9 cellular contexts compared by ENCODE assay signal in the genomic region with DNA sequence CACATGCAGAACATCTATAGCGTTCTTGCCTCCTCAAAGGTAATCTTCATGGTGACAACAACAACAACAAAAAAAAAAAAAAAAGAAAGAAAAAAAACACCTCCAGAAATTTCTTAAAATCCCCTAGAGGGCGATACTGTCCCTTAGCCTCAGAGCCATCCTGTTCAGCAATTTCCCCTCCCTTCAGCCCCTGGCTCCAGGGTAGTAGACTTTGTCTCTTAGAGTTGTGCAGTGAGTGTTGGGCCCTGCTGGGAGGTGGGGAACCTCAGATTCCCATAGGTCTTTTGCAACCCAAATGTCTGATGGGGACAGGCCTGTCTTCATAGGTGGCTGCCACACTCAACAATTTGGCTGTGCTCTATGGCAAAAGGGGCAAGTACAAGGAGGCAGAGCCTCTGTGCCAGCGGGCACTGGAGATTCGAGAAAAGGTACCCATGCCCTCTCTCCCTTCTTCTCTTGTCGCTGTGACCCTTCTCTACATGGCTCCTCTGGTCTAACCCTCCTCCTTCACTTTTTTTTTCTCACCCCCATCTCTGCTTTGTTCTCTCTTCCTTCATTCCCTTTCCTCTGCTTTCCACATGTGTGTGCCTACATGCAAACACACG. TPM values are rescaled to one million over a fixed set of nuclear protein-coding genes. Genes with fewer than 3 reads are reported as not detected.
DNase-seq lines count a peak whose midpoint lies in the region; ATAC-seq and TF ChIP-seq lines count a peak whose summit lies in the region.
"Had no signal": no experiment of that assay in that cellular context is flagged by ENCODE, and none has a peak within 500 bp of the region (broad histone marks: within the 10 kb centered on the region; RNA-seq: fewer than 3 reads in every experiment).

No MANE protein-coding gene starts in this region.

- H3K56ac ChIP-seq in mesendoderm (ENCODE audit: low read length) = no peak overlapping the region

- DNase-seq in COLO668 (lab: John Stamatoyannopoulos, UW; ENCODE audit: unreplicated experiment) (peak; percentile 9), GM13977 (ENCODE audit: low spot score) (peak; percentile 82), NCI-H748 treated with DMSO at 0.1 percent for 48 hours (lab: John Stamatoyannopoulos, UW) (peak; percentile 17), breast epithelium (ENCODE audit: low spot score in 2 of 2) (no peak), mesendoderm (peak; percentile 86)

- TF ChIP-seq EP300 in gastroesophageal sphincter (IDR thresholded peaks at IDR 0.05) = no peak

- H3K4me2 ChIP-seq in mesendoderm (ENCODE audit: low read length) = no peak overlapping the region

- H3K36me3 ChIP-seq in breast epithelium (no peaks in the 10 kb centered on the region), mesendoderm (ENCODE audit: control insufficient read depth, insufficient read depth, low read length) (no peaks in the 10 kb centered on the region), gastroesophageal sphincter (peaks cover 0 to 81% of the 10 kb centered on the region in 2 donors)

- no peak overlapping the region for H2BK15ac ChIP-seq in mesendoderm (replicated peaks; ENCODE audit: low read depth)

- no peak overlapping the region for H2BK120ac ChIP-seq in mesendoderm (ENCODE audit: low read depth, low read length)

- H3K27me3 ChIP-seq in breast epithelium (no peaks in the 10 kb centered on the region), mesendoderm (ENCODE audit: insufficient read depth, low read length, poor library complexity) (no peaks in the 10 kb centered on the region), gastroesophageal sphincter (peaks cover under 1% of the 10 kb centered on the region)

- H3K27ac ChIP-seq in breast epithelium (no peak overlapping the region), mesendoderm (ENCODE audit: low read depth, low read length) (no peak overlapping the region), gastroesophageal sphincter (no peak overlapping the region)
- H3K27ac ChIP-seq: SK-N-MC had no signal

- no peak overlapping the region for H3K18ac ChIP-seq in mesendoderm (ENCODE audit: low read length)

- no peaks in the 10 kb centered on the region for H3K79me1 ChIP-seq in mesendoderm (ENCODE audit: low read length)

- no peaks in the 10 kb centered on the region for H3K79me2 ChIP-seq in mesendoderm (ENCODE audit: control insufficient read depth, insufficient read depth, low read length)

- no peak overlapping the region for H2BK5ac ChIP-seq in mesendoderm (ENCODE audit: low read length)

- no CpG with 5 or more reads among the region's 6 CpGs for WGBS in mesendoderm (ENCODE audit: extremely low coverage, insufficient coverage, low lambda C conversion rate)
- 58 to 65% methylated on average over 4 to 6 of the region's 6 CpGs for WGBS in gastroesophageal sphincter (ENCODE audit: low coverage in 1 of 2), 2 donors

- TF ChIP-seq POLR2A in breast epithelium (IDR thresholded peaks at IDR 0.05) (no peak), gastroesophageal sphincter (IDR thresholded peaks at IDR 0.05) (no peak)

- H2AK5ac ChIP-seq in mesendoderm (ENCODE audit: low read length) = peak overlapping the region; percentile 55

- H3K4me3 ChIP-seq in breast epithelium (no peak overlapping the region), mesendoderm (ENCODE audit: low read length) (no peak overlapping the region), gastroesophageal sphincter (no peak overlapping the region)
- H3K4me3 ChIP-seq: SK-N-MC had no signal

- H4K5ac ChIP-seq in mesendoderm (ENCODE audit: low read length) = no peak overlapping the region

- H3K4me1 ChIP-seq in breast epithelium (no peaks in the 10 kb centered on the region), mesendoderm (ENCODE audit: control insufficient read depth, low read depth, low read length) (no peaks in the 10 kb centered on the region), gastroesophageal sphincter (peaks cover 0 to 1% (median 0%) of the 10 kb centered on the region in 3 donors)

- H3K9ac ChIP-seq in mesendoderm (ENCODE audit: low read length) = peak overlapping the region; percentile 9

- H3K23ac ChIP-seq in mesendoderm (ENCODE audit: low read length) = peak overlapping the region; percentile 3

- no peak overlapping the region for H3K4ac ChIP-seq in mesendoderm (ENCODE audit: low read depth, low read length)

- no peak overlapping the region for H4K8ac ChIP-seq in mesendoderm (ENCODE audit: low read depth, low read length)

- TF ChIP-seq CTCF in GM13977 (IDR thresholded peaks at IDR 0.05; ENCODE audit: extremely low read depth, insufficient read depth, missing control alignments) (peak; percentile 35), breast epithelium (IDR thresholded peaks at IDR 0.05) (peak; percentile 22 to 40 (median 33)), gastroesophageal sphincter (IDR thresholded peaks at IDR 0.05) (peak in 2 of 4 experiments; percentile 4 to 46)

- intact Hi-C loops in breast epithelium (cut with DNase I; ENCODE audit: low total_unique reads) = no loop called here

- H3K9me3 ChIP-seq in breast epithelium = no peaks in the 10 kb centered on the region
- H3K9me3 ChIP-seq in gastroesophageal sphincter = no peaks in the 10 kb centered on the region

- in situ Hi-C loops in GM13977 (cut with MboI; ENCODE audit: low pct_unique_long_range_greater_than_20kb, low sequenced_read_pairs, unreplicated experiment) = no loop called here

- ATAC-seq in gastroesophageal sphincter = no peak
- no peak for ATAC-seq in HG03354 (IDR thresholded peaks at IDR 0.05; ENCODE audit: poor library complexity, severe bottlenecking, unreplicated experiment)
- no peak for ATAC-seq in HG03045 (IDR thresholded peaks at IDR 0.05; ENCODE audit: unreplicated experiment)

RNA-seq across cellular contexts. Expression of a gene that starts 6.0 kb away (rescaled TPM):
- total RNA-seq in breast epithelium (10 to 100 TPM in 2 of 3 donors, 1 to 10 TPM in 1; 7.0 to 57.1 (median 52.1) TPM), gastroesophageal sphincter (10 to 100 TPM in 1 of 4 donors, 1 to 10 TPM in 3; 2.0 to 11.6 (median 7.7) TPM)
- polyA plus RNA-seq in mesendoderm (2013, experiment 1 of 2) = 62.6 TPM
- polyA plus RNA-seq in mesendoderm (2013, experiment 2 of 2) = 63.6 TPM

RNA-seq across cellular contexts. Expression of a gene that starts 10.7 kb away (rescaled TPM):
- total RNA-seq in breast epithelium (10 to 100 TPM; 20.5 to 33.7 (median 21.0) TPM), gastroesophageal sphincter (10 to 100 TPM; 18.0 to 43.4 (median 30.2) TPM)
- 11.9 TPM for polyA plus RNA-seq in mesendoderm (2013, experiment 1 of 2)
- 12.4 TPM for polyA plus RNA-seq in mesendoderm (2013, experiment 2 of 2)

RNA-seq across cellular contexts. Expression of a gene that starts 10.9 kb away (rescaled TPM):
- total RNA-seq in breast epithelium (10 to 100 TPM; 17.9 to 32.1 (median 29.1) TPM), gastroesophageal sphincter (10 to 100 TPM; 17.3 to 35.4 (median 21.2) TPM)
- polyA plus RNA-seq in mesendoderm (2013, experiment 1 of 2) = 59.0 TPM
- polyA plus RNA-seq in mesendoderm (2013, experiment 2 of 2) = 62.6 TPM

RNA-seq across cellular contexts. Expression of a gene that starts 16.5 kb away (rescaled TPM):
- total RNA-seq in breast epithelium (10 to 100 TPM; 12.6 to 21.4 (median 19.3) TPM), gastroesophageal sphincter (10 to 100 TPM; 10.9 to 16.6 (median 13.5) TPM)
- 5.4 TPM for polyA plus RNA-seq in mesendoderm (2013, experiment 1 of 2)
- polyA plus RNA-seq in mesendoderm (2013, experiment 2 of 2) = 5.2 TPM

RNA-seq across cellular contexts. Expression of a gene that starts 48.7 kb away (rescaled TPM):
- 10 to 100 TPM; 48.8 to 69.2 (median 56.3) TPM for total RNA-seq in breast epithelium
- polyA plus RNA-seq in mesendoderm (2013, experiment 1 of 2) = 126 TPM
- 127 TPM for polyA plus RNA-seq in mesendoderm (2013, experiment 2 of 2)
- 10 to 100 TPM; 52.8 to 62.5 (median 59.8) TPM for total RNA-seq in gastroesophageal sphincter

Comparison
In these comparisons a context has a peak if more than half of its experiments do, and no peak if none do; other contexts are left out.
1. DNase-seq: peak in COLO668 (single experiment), GM13977 (single experiment), NCI-H748 treated with DMSO at 0.1 percent for 48 hours (single experiment) and mesendoderm (single experiment); none in breast epithelium (0 of 2).